In the genomic region with DNA sequence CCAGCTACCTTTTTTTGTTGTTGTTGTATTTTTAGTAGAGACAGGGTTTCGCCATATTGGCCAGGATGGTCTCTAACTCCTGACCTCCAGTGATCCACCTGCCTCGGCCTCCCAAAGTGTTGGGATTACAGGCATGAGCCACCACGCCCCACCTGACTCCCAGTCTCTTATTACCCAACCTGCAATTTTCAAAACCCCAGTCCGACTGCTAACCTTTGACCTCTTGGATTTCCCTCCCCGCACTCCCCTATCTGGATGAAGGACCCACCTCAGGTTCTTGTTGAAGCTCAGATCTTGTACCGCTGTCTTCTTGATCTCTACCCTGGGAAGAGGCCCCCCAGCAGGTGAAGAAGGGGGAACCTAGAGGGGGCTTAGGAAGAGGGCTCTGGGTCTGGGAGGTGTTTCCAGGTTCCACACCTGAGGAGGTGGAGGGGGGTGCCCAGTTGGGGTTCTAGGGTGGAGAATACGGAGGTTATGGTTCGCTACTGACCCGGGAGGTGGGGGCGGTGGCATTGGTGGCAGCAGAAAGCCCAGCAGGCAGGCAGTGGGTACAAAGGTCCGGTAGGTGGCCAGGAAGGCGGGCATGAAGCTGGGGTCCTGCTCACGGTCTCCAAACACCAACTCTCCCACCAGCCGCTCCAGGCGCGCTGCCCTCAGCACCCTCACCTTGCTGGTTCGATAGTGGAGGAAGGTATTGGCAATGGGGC, we compare ENCODE assay signal across 24 cellular contexts. TPM values are rescaled to one million over a fixed set of nuclear protein-coding genes. Genes with fewer than 3 reads are reported as not detected.
DNase-seq lines count a peak whose midpoint lies in the region; ATAC-seq and TF ChIP-seq lines count a peak whose summit lies in the region.
"Had no signal": no experiment of that assay in that cellular context is flagged by ENCODE, and none has a peak within 500 bp of the region (broad histone marks: within the 10 kb centered on the region; RNA-seq: fewer than 3 reads in every experiment).

No MANE protein-coding gene starts in this region.

- intact Hi-C loops in natural killer cell (cut with micrococcal nuclease): no loop called here
- intact Hi-C loops in PC-3 (cut with micrococcal nuclease): no loop called here
- intact Hi-C loops in esophagus muscularis mucosa (cut with DNase I): no loop called here

- H3K79me2 ChIP-seq in PC-3 (ENCODE audit: low read length): no peaks in the 10 kb centered on the region

- peaks cover 9 to 10% of the 10 kb centered on the region in 2 donors for H3K4me1 Mint-ChIP-seq in natural killer cell treated with Interleukin-12 subunit alpha and Interleukin-12 subunit beta and Interleukin-15 and Interleukin-18, amount 100 ng/mL, for 72 hours (ENCODE audit: low read depth in 2 of 2)
- H3K4me1 Mint-ChIP-seq in natural killer cell (peaks cover 11 to 20% of the 10 kb centered on the region in 2 donors), mesothelial cell of epicardium (peaks cover 23% of the 10 kb centered on the region), type B pancreatic cell (ENCODE audit: unreplicated experiment) (peaks cover 7% of the 10 kb centered on the region)

- no peaks in the 10 kb centered on the region for H4K20me1 ChIP-seq in PC-3 (ENCODE audit: low read length)

- H3K27ac ChIP-seq in PC-3 (ENCODE audit: low read length) (no peak overlapping the region), esophagus muscularis mucosa (replicated peaks in 1 of 4) (no peak overlapping the region)
- H3K27ac ChIP-seq: A549; BLaER1 treated with 17β-estradiol and CSF1 and Interleukin-3, amounts not matched to agents 10 nM and 100 nM; RWPE1 had no signal

- peaks cover 22 to 33% of the 10 kb centered on the region in 2 donors for H3K27me3 Mint-ChIP-seq in natural killer cell treated with Interleukin-12 subunit alpha and Interleukin-12 subunit beta and Interleukin-15 and Interleukin-18, amount 100 ng/mL, for 72 hours
- H3K27me3 Mint-ChIP-seq in natural killer cell (ENCODE audit: low read depth in 2 of 2) (peaks cover 6 to 34% of the 10 kb centered on the region in 2 donors), mesothelial cell of epicardium (ENCODE audit: low read depth) (peaks cover 42% of the 10 kb centered on the region), type B pancreatic cell (peaks cover 46% of the 10 kb centered on the region)

- no peaks in the 10 kb centered on the region for H3K9me2 ChIP-seq in PC-3 (replicated peaks; ENCODE audit: low read length)

- H3K4me1 ChIP-seq in PC-3 (ENCODE audit: insufficient read depth, low read length): no peaks in the 10 kb centered on the region
- H3K4me1 ChIP-seq in esophagus muscularis mucosa: peaks cover 29 to 33% (median 32%) of the 10 kb centered on the region in 4 donors
- H3K4me1 ChIP-seq: A549 had no signal

- H3K4me2 ChIP-seq in PC-3 (ENCODE audit: low read length): no peak overlapping the region
- H3K4me2 ChIP-seq: A549; BLaER1 treated with 17β-estradiol and CSF1 and Interleukin-3, amounts not matched to agents 10 nM and 100 nM had no signal

- no peak for TF ChIP-seq POLR2A in esophagus muscularis mucosa (IDR thresholded peaks at IDR 0.05; ENCODE audit: low read depth)

- peak; percentile 39 for DNase-seq in natural killer cell treated with Interleukin-12 subunit alpha and Interleukin-12 subunit beta and Interleukin-15 and Interleukin-18, amount 100 ng/mL, for 72 hours (ENCODE audit: low spot score)
- DNase-seq in natural killer cell (no peak), PC-3 (no peak), mesothelial cell of epicardium (ENCODE audit: low spot score in 2 of 2, unreplicated experiment in 2 of 2) (no peak), type B pancreatic cell (ENCODE audit: extremely low spot score, unreplicated experiment) (no peak), esophagus muscularis mucosa (ENCODE audit: extremely low spot score) (no peak), NCI-H748 treated with DMSO at 0.1 percent for 48 hours (lab: John Stamatoyannopoulos, UW) (no peak), dermis blood vessel endothelial cell (no peak)
- DNase-seq: AML-193; CD4-positive, alpha-beta memory T cell; COR-L47; DMS79; GF-D8; KG1; MM.1S; NCI-H2029; NCI-H446; NCI-H526; SHP77 had no signal

- TSS peak; percentile 37 for BruUV-seq in PC-3 (replicated peaks; lab: Mats Ljungman, UMichigan)

- TF ChIP-seq CTCF in natural killer cell (IDR thresholded peaks at IDR 0.05) (no peak), PC-3 (conservative IDR thresholded peaks at IDR 0.05; ENCODE audit: low read depth, low read length) (no peak), mesothelial cell of epicardium (IDR thresholded peaks at IDR 0.05; ENCODE audit: unreplicated experiment) (no peak), type B pancreatic cell (conservative IDR thresholded peaks at IDR 0.05) (no peak), esophagus muscularis mucosa (IDR thresholded peaks at IDR 0.05) (no peak)

- CTCF ChIA-PET in PC-3 (lab: Charles Lee): no interaction called here

- no peak for TF ChIP-seq EP300 in esophagus muscularis mucosa (IDR thresholded peaks at IDR 0.05)

- H3K4me3 ChIP-seq in PC-3 (ENCODE audit: low read length) (no peak overlapping the region), esophagus muscularis mucosa (no peak overlapping the region)
- H3K4me3 ChIP-seq: A549; BLaER1 treated with 17β-estradiol and CSF1 and Interleukin-3, amounts not matched to agents 10 nM and 100 nM had no signal

- no peaks in the 10 kb centered on the region for H3K9me3 Mint-ChIP-seq in natural killer cell treated with Interleukin-12 subunit alpha and Interleukin-12 subunit beta and Interleukin-15 and Interleukin-18, amount 100 ng/mL, for 72 hours
- H3K9me3 Mint-ChIP-seq in natural killer cell (no peaks in the 10 kb centered on the region), mesothelial cell of epicardium (no peaks in the 10 kb centered on the region), type B pancreatic cell (no peaks in the 10 kb centered on the region)
- H3K9me3 Mint-ChIP-seq: CD4-positive, alpha-beta memory T cell had no signal

- H3K9me3 ChIP-seq in PC-3 (ENCODE audit: low read length) (no peaks in the 10 kb centered on the region), esophagus muscularis mucosa (no peaks in the 10 kb centered on the region)
- H3K9me3 ChIP-seq: A549; BLaER1 treated with 17β-estradiol and CSF1 and Interleukin-3, amounts not matched to agents 10 nM and 100 nM had no signal

- 91% methylated on average over 17 of the region's 17 CpGs for WGBS in esophagus muscularis mucosa

- H3K9ac ChIP-seq in PC-3 (ENCODE audit: low read length): no peak overlapping the region
- H3K9ac ChIP-seq: BLaER1 treated with 17β-estradiol and CSF1 and Interleukin-3, amounts not matched to agents 10 nM and 100 nM had no signal

- no peak overlapping the region for H3K27ac Mint-ChIP-seq in natural killer cell treated with Interleukin-12 subunit alpha and Interleukin-12 subunit beta and Interleukin-15 and Interleukin-18, amount 100 ng/mL, for 72 hours
- H3K27ac Mint-ChIP-seq in natural killer cell (no peak overlapping the region), mesothelial cell of epicardium (no peak overlapping the region), type B pancreatic cell (no peak overlapping the region)
- H3K27ac Mint-ChIP-seq: CD4-positive, alpha-beta memory T cell had no signal

- no peak overlapping the region for H2AFZ ChIP-seq in PC-3 (ENCODE audit: low read length)

- no peaks in the 10 kb centered on the region for H3K36me3 ChIP-seq in PC-3 (ENCODE audit: low read depth, low read length)
- no peaks in the 10 kb centered on the region for H3K36me3 ChIP-seq in esophagus muscularis mucosa
- H3K36me3 ChIP-seq: BLaER1 treated with 17β-estradiol and CSF1 and Interleukin-3, amounts not matched to agents 10 nM and 100 nM had no signal

- H3K27me3 ChIP-seq in PC-3 (ENCODE audit: low read length): no peaks in the 10 kb centered on the region
- H3K27me3 ChIP-seq in esophagus muscularis mucosa: peaks cover 0 to 61% (median 33%) of the 10 kb centered on the region in 4 donors

- H3K36me3 Mint-ChIP-seq in natural killer cell treated with Interleukin-12 subunit alpha and Interleukin-12 subunit beta and Interleukin-15 and Interleukin-18, amount 100 ng/mL, for 72 hours: no peaks in the 10 kb centered on the region
- no peaks in the 10 kb centered on the region for H3K36me3 Mint-ChIP-seq in natural killer cell
- H3K36me3 Mint-ChIP-seq in mesothelial cell of epicardium: peaks cover 1% of the 10 kb centered on the region
- no peaks in the 10 kb centered on the region for H3K36me3 Mint-ChIP-seq in type B pancreatic cell
- H3K36me3 Mint-ChIP-seq: CD4-positive, alpha-beta memory T cell had no signal

- H3F3A ChIP-seq in PC-3 (ENCODE audit: low read length, unreplicated experiment): no peaks in the 10 kb centered on the region

- POLR2A ChIA-PET in PC-3 (lab: Charles Lee; ENCODE audit: unreplicated experiment): no interaction called here

- H3K4me3 Mint-ChIP-seq in natural killer cell treated with Interleukin-12 subunit alpha and Interleukin-12 subunit beta and Interleukin-15 and Interleukin-18, amount 100 ng/mL, for 72 hours: no peak overlapping the region
- no peak overlapping the region for H3K4me3 Mint-ChIP-seq in natural killer cell
- peak overlapping the region; percentile 11 for H3K4me3 Mint-ChIP-seq in mesothelial cell of epicardium
- H3K4me3 Mint-ChIP-seq in type B pancreatic cell: peak overlapping the region; percentile 44
- H3K4me3 Mint-ChIP-seq: CD4-positive, alpha-beta memory T cell had no signal

- ATAC-seq in natural killer cell treated with Interleukin-12 subunit alpha and Interleukin-12 subunit beta and Interleukin-15 and Interleukin-18, amount 100 ng/mL, for 72 hours: peak in 1 of 2 donors; percentile 6
- no peak for ATAC-seq in natural killer cell
- ATAC-seq in PC-3: no peak
- ATAC-seq: A549, Panc1 had no signal

RNA-seq across cellular contexts. Expression of gene RGL3, which starts 2.6 kb away (rescaled TPM):
- not detected for total RNA-seq in natural killer cell treated with Interleukin-12 subunit alpha and Interleukin-12 subunit beta and Interleukin-15 and Interleukin-18, amount 100 ng/mL, for 72 hours
- total RNA-seq in natural killer cell (under 1 TPM in 1 of 3 donors, not detected in 2; 0.48 TPM), PC-3 (2014; rRNA removed) (23.5 and 24.2 TPM in 2 replicates), mesothelial cell of epicardium (80.8 to 84.8 TPM (median 82.6 TPM) in 3 replicates), type B pancreatic cell (ENCODE audit: low replicate concordance) (44.8 and 49.6 TPM in 2 replicates), esophagus muscularis mucosa (1 to 10 TPM; 1.2 to 7.9 (median 2.0) TPM), dermis blood vessel endothelial cell (2.1 and 4.3 TPM in 2 replicates)
- total RNA-seq: CD4-positive, alpha-beta memory T cell; H4 had no signal

RNA-seq across cellular contexts. Expression of gene ODAD3, which starts 18.4 kb away (rescaled TPM):
- total RNA-seq in natural killer cell treated with Interleukin-12 subunit alpha and Interleukin-12 subunit beta and Interleukin-15 and Interleukin-18, amount 100 ng/mL, for 72 hours: not detected
- total RNA-seq in natural killer cell (not detected), PC-3 (2014; rRNA removed) (0.52 and 3.9 TPM in 2 replicates), mesothelial cell of epicardium (0.95 to 1.7 TPM (median 1.4 TPM) in 3 replicates), type B pancreatic cell (ENCODE audit: low replicate concordance) (1.0 and 2.2 TPM in 2 replicates), esophagus muscularis mucosa (under 1 TPM in 2 of 4 donors, not detected in 2; 0.39 to 0.83 TPM), dermis blood vessel endothelial cell (0.05 TPM in 1 of 2 replicates, not detected in the other)
- total RNA-seq: CD4-positive, alpha-beta memory T cell had no signal

RNA-seq across cellular contexts. Expression of gene PRKCSH, which starts 18.9 kb away (rescaled TPM):
- 100 to 1,000 TPM; 303 to 321 TPM for total RNA-seq in natural killer cell treated with Interleukin-12 subunit alpha and Interleukin-12 subunit beta and Interleukin-15 and Interleukin-18, amount 100 ng/mL, for 72 hours
- total RNA-seq in natural killer cell (100 to 1,000 TPM; 320 to 367 (median 327) TPM), PC-3 (2014; rRNA removed) (222 and 266 TPM in 2 replicates), mesothelial cell of epicardium (381 to 396 TPM (median 385 TPM) in 3 replicates), type B pancreatic cell (ENCODE audit: low replicate concordance) (342 and 403 TPM in 2 replicates), esophagus muscularis mucosa (100 to 1,000 TPM in 2 of 4 donors, 10 to 100 TPM in 2; 81.0 to 141 (median 98.7) TPM), dermis blood vessel endothelial cell (117 and 310 TPM in 2 replicates)

RNA-seq across cellular contexts. Expression of gene EPOR, which starts 32.4 kb away (rescaled TPM):
- 1 to 10 TPM; 3.0 to 5.1 TPM for total RNA-seq in natural killer cell treated with Interleukin-12 subunit alpha and Interleukin-12 subunit beta and Interleukin-15 and Interleukin-18, amount 100 ng/mL, for 72 hours
- total RNA-seq in natural killer cell (10 to 100 TPM in 2 of 3 donors, 1 to 10 TPM in 1; 7.6 to 10.7 (median 10.3) TPM), PC-3 (2014; rRNA removed) (23.0 and 23.2 TPM in 2 replicates), mesothelial cell of epicardium (23.5 to 24.5 TPM (median 24.3 TPM) in 3 replicates), type B pancreatic cell (ENCODE audit: low replicate concordance) (9.2 and 11.4 TPM in 2 replicates), esophagus muscularis mucosa (1 to 10 TPM in 3 of 4 donors, under 1 TPM in 1; 0.99 to 5.2 (median 4.4) TPM), dermis blood vessel endothelial cell (6.0 and 8.2 TPM in 2 replicates)

RNA-seq across cellular contexts. Expression of gene SWSAP1, which starts 42.0 kb away (rescaled TPM):
- 1 to 10 TPM; 1.6 to 3.0 TPM for total RNA-seq in natural killer cell treated with Interleukin-12 subunit alpha and Interleukin-12 subunit beta and Interleukin-15 and Interleukin-18, amount 100 ng/mL, for 72 hours
- total RNA-seq in natural killer cell (1 to 10 TPM; 2.1 to 2.9 (median 2.8) TPM), PC-3 (2014; rRNA removed) (5.2 and 6.1 TPM in 2 replicates), mesothelial cell of epicardium (2.7 to 2.9 TPM (median 2.8 TPM) in 3 replicates), type B pancreatic cell (ENCODE audit: low replicate concordance) (2.7 and 4.3 TPM in 2 replicates), esophagus muscularis mucosa (1 to 10 TPM in 3 of 4 donors, under 1 TPM in 1; 0.66 to 1.7 (median 1.5) TPM), dermis blood vessel endothelial cell (0.79 and 0.85 TPM in 2 replicates)

Comparison
In these comparisons a context has a peak if more than half of its experiments do, and no peak if none do; other contexts are left out.
1. H3K4me3 Mint-ChIP-seq: peak in mesothelial cell of epicardium (single experiment) and type B pancreatic cell (single experiment); none in natural killer cell treated with Interleukin-12 subunit alpha and Interleukin-12 subunit beta and Interleukin-15 and Interleukin-18, amount 100 ng/mL, for 72 hours (single experiment) and natural killer cell (single experiment).